ENCODE assay signal across 12 cellular contexts in the genomic region with DNA sequence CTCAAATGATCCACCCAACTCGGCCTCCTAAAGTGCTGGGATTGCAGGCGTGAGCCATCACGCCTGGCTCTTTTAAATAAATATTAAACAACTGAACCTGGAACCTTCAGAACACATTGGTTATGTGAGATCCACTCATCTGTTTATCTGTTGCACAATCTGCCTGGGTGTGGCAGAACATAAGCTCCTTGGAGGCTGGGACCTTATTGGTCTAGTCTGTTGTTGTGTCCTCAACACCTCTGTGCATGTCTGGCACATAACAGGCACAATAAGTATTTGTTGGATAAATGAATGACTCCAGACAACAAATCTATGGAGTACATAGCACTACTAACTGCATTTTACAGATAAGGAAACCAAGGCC. TPM values are rescaled to one million over a fixed set of nuclear protein-coding genes. Genes with fewer than 3 reads are reported as not detected.
DNase-seq lines count a peak whose midpoint lies in the region; ATAC-seq, FAIRE-seq and TF ChIP-seq lines count a peak whose summit lies in the region.
"Had no signal": no experiment of that assay in that cellular context is flagged by ENCODE, and none has a peak within 500 bp of the region (broad histone marks: within the 10 kb centered on the region; RNA-seq: fewer than 3 reads in every experiment).

No MANE protein-coding gene starts in this region.

- no peak overlapping the region for H3K27ac ChIP-seq in astrocyte (ENCODE audit: low read depth, low read length)
- H3K27ac ChIP-seq in suprapubic skin: peak overlapping the region; percentile 78
- H3K27ac ChIP-seq: thoracic aorta had no signal

- in situ Hi-C loops in GM13977 (cut with MboI; ENCODE audit: low pct_unique_long_range_greater_than_20kb, low sequenced_read_pairs, unreplicated experiment): no loop called here

- intact Hi-C loops in left colon (cut with DNase I, micrococcal nuclease): no loop called here

- H3K9me3 ChIP-seq in astrocyte (ENCODE audit: insufficient read depth, low read depth, low read length) (no peaks in the 10 kb centered on the region), suprapubic skin (no peaks in the 10 kb centered on the region)
- H3K9me3 ChIP-seq: thoracic aorta had no signal

- TF ChIP-seq CTCF in astrocyte (IDR thresholded peaks at IDR 0.05; ENCODE audit: insufficient read depth, low read depth, low read length): no peak
- TF ChIP-seq CTCF in suprapubic skin (IDR thresholded peaks at IDR 0.05): no peak
- no peak for TF ChIP-seq CTCF in GM13977 (IDR thresholded peaks at IDR 0.05; ENCODE audit: extremely low read depth, insufficient read depth, missing control alignments)

- no peak overlapping the region for H3K27ac Mint-ChIP-seq in astrocyte (ENCODE audit: unreplicated experiment)
- H3K27ac Mint-ChIP-seq in T-cell: no peak overlapping the region
- H3K27ac Mint-ChIP-seq: WTC11 had no signal

- H3K4me3 ChIP-seq in astrocyte (ENCODE audit: insufficient read depth, low read depth, low read length) (no peak overlapping the region), suprapubic skin (no peak overlapping the region)
- H3K4me3 ChIP-seq: thoracic aorta had no signal

- WGBS in suprapubic skin: 36% methylated on average over 3 of the region's 3 CpGs

- H3K4me3 Mint-ChIP-seq in astrocyte (ENCODE audit: unreplicated experiment): no peak overlapping the region
- no peak overlapping the region for H3K4me3 Mint-ChIP-seq in T-cell
- H3K4me3 Mint-ChIP-seq: WTC11 had no signal

- H3K36me3 Mint-ChIP-seq in astrocyte (ENCODE audit: low read depth, unreplicated experiment): no peaks in the 10 kb centered on the region
- no peaks in the 10 kb centered on the region for H3K36me3 Mint-ChIP-seq in T-cell
- H3K36me3 Mint-ChIP-seq: WTC11 had no signal

- TF ChIP-seq EP300 in suprapubic skin (IDR thresholded peaks at IDR 0.05): no peak

- H3K4me1 ChIP-seq in astrocyte (ENCODE audit: insufficient read depth, low read length) (peaks cover 24% of the 10 kb centered on the region), suprapubic skin (peaks cover 35% of the 10 kb centered on the region)

- peak; percentile 54 for DNase-seq in DMS 273 (lab: John Stamatoyannopoulos, UW; ENCODE audit: unreplicated experiment)
- DNase-seq in DMS 273 treated with DMSO at 0.1 percent for 48 hours (lab: John Stamatoyannopoulos, UW): no peak
- no peak for DNase-seq in astrocyte (ENCODE audit: low read depth)
- DNase-seq in left colon: peak in 1 of 2 donors; percentile 66
- no peak for DNase-seq in suprapubic skin (ENCODE audit: low spot score in 2 of 2)
- no peak for DNase-seq in GM13977 (ENCODE audit: low spot score)
- no peak for DNase-seq in T-cell
- DNase-seq in stimulated activated naive CD4-positive, alpha-beta T cell treated with Interleukin-2 at 50 U/mL for 16 hours (lab: John Stamatoyannopoulos, UW): no peak
- DNase-seq: 8988T, NCI-H1694 had no signal

- no peak overlapping the region for H2AFZ ChIP-seq in astrocyte (ENCODE audit: low read depth, low read length)

- H3K36me3 ChIP-seq in astrocyte (ENCODE audit: insufficient read depth, low read length) (no peaks in the 10 kb centered on the region), suprapubic skin (no peaks in the 10 kb centered on the region)
- H3K36me3 ChIP-seq: thoracic aorta had no signal

- no peak for FAIRE-seq in astrocyte (lab: Jason Lieb, UNC)

- H3K9me3 Mint-ChIP-seq in astrocyte (ENCODE audit: unreplicated experiment) (no peaks in the 10 kb centered on the region), T-cell (no peaks in the 10 kb centered on the region)
- H3K9me3 Mint-ChIP-seq: WTC11 had no signal

- TF ChIP-seq POLR2A in suprapubic skin (IDR thresholded peaks at IDR 0.05): no peak

- H3K9ac ChIP-seq in astrocyte (ENCODE audit: low read length): no peak overlapping the region

- H3K4me2 ChIP-seq in astrocyte (ENCODE audit: low read length): peak overlapping the region; percentile 31

- peaks cover 11% of the 10 kb centered on the region for H3K4me1 Mint-ChIP-seq in astrocyte (ENCODE audit: low read depth, unreplicated experiment)
- H3K4me1 Mint-ChIP-seq in T-cell: peaks cover 6 to 14% (median 11%) of the 10 kb centered on the region in 3 donors

- POLR2A ChIA-PET in T-cell (lab: Charles Lee): no interaction called here

- H3K27me3 ChIP-seq in astrocyte (ENCODE audit: insufficient read depth, low read length) (no peaks in the 10 kb centered on the region), suprapubic skin (no peaks in the 10 kb centered on the region)

- H3K79me2 ChIP-seq in astrocyte (ENCODE audit: insufficient read depth, low read length): peaks cover 5% of the 10 kb centered on the region

- peaks cover 3% of the 10 kb centered on the region for H4K20me1 ChIP-seq in astrocyte (ENCODE audit: insufficient read depth, low read length)

- ATAC-seq in left colon (peak; percentile 33), T-cell (replicated peaks in 1 of 4) (no peak)

- CTCF ChIA-PET in T-cell (lab: Charles Lee): interaction anchor here in 1 of 2 donors (0.5 to 0.9 kb wide), 4 partner anchors 11 to 975 kb away, joined by 3 to 4 read pairs (median 3); no protein-coding TSS in a partner anchor

- H3K27me3 Mint-ChIP-seq in astrocyte (ENCODE audit: low read depth, unreplicated experiment) (peaks cover 10% of the 10 kb centered on the region), T-cell (peaks cover 9 to 13% of the 10 kb centered on the region in 2 donors)

RNA-seq across cellular contexts. Expression of a gene that starts 4.1 kb away (rescaled TPM):
- total RNA-seq in astrocyte (58.3 and 74.8 TPM in 2 replicates), left colon (100 to 1,000 TPM; 373 to 391 TPM), suprapubic skin (100 to 1,000 TPM; 144 to 197 (median 167) TPM), T-cell (10 to 100 TPM; 11.4 to 38.1 (median 13.7) TPM)

RNA-seq across cellular contexts. Expression of a gene that starts 24.7 kb away (rescaled TPM):
- 0.11 TPM in 1 of 2 replicates, not detected in the other for total RNA-seq in astrocyte
- not detected for total RNA-seq in left colon
- 1 to 10 TPM in 1 of 4 donors, under 1 TPM in 1, not detected in 2; 0.23 to 2.4 TPM for total RNA-seq in suprapubic skin
- total RNA-seq in T-cell: under 1 TPM; 0.16 to 0.90 (median 0.19) TPM
